ENCODE assay signal across 25 cellular contexts in the genomic region with DNA sequence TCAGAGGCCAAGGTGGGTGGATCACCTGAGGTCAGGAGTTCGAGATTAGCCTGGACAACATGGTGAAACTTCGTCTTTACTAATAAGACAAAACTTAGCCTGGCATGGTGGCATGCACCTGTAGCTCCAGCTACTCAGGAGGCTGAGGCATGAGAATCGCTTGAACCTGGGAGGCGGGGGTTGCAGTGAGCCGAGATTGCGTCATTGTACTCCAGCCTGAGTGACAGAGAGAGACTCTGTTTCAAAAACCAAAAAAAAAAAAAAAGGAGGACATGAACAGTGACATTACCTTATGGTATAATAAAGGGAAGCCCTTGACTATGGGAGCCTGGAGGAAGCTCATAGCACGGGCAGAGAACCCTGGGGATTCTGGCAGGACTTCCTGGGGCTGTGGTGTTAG. TPM values are rescaled to one million over a fixed set of nuclear protein-coding genes. Genes with fewer than 3 reads are reported as not detected.
"Had no signal": no experiment of that assay in that cellular context is flagged by ENCODE, and none has a peak within 500 bp of the region (broad histone marks: within the 10 kb centered on the region; RNA-seq: fewer than 3 reads in every experiment).

No MANE protein-coding gene starts in this region.

- DNase-seq: cortex of kidney; endodermal cell; foreskin fibroblast; gastrocnemius medialis; head of caudate nucleus; left ventricle myocardium superior; lower lobe of right lung; naive thymus-derived CD8-positive, alpha-beta T cell; nephron progenitor cell; stimulated activated CD4-positive, alpha-beta T cell treated with anti-CD3 and anti-CD28 coated beads, Interleukin-12 subunit alpha, Interleukin-12 subunit beta, amount 100 ng/mL, for 4 hours; stimulated activated CD4-positive, alpha-beta T cell treated with anti-CD3 and anti-CD28 coated beads, Interleukin-2, amount 100 ng/mL, for 24 hours; stimulated activated CD4-positive, alpha-beta T cell treated with anti-CD3 and anti-CD28 coated beads, Interleukin-4, amount 100 ng/mL, for 24 hours; stimulated activated naive CD4-positive, alpha-beta T cell treated with Interleukin-2 at 50 U/mL for 16 hours; stomach; thyroid gland; trophoblast cell had no signal

- H3K9me3 Mint-ChIP-seq: stimulated activated effector memory CD8-positive, alpha-beta T cell treated with anti-CD3 and anti-CD28 coated beads, Interleukin-12 subunit alpha, Interleukin-12 subunit beta, amount 100 ng/mL, for 72 hours had no signal

- H3K4me1 Mint-ChIP-seq: stimulated activated effector memory CD8-positive, alpha-beta T cell treated with anti-CD3 and anti-CD28 coated beads, Interleukin-12 subunit alpha, Interleukin-12 subunit beta, amount 100 ng/mL, for 72 hours had no signal

- H2AFZ ChIP-seq: parathyroid adenoma had no signal

- H3K27ac Mint-ChIP-seq: endodermal cell; nephron progenitor cell; progenitor cell of endocrine pancreas; stimulated activated effector memory CD8-positive, alpha-beta T cell treated with anti-CD3 and anti-CD28 coated beads, Interleukin-12 subunit alpha, Interleukin-12 subunit beta, amount 100 ng/mL, for 72 hours had no signal

- H3K27me3 ChIP-seq: gastrocnemius medialis, thyroid gland, vagina had no signal

- ATAC-seq: esophagus mucosa; gastrocnemius medialis; left ventricle myocardium superior; lower lobe of right lung; naive thymus-derived CD8-positive, alpha-beta T cell; sciatic nerve; stimulated activated effector memory CD8-positive, alpha-beta T cell treated with anti-CD3 and anti-CD28 coated beads, Interleukin-12 subunit alpha, Interleukin-12 subunit beta, amount 100 ng/mL, for 72 hours had no signal

- H3K4me3 Mint-ChIP-seq: endodermal cell; naive thymus-derived CD8-positive, alpha-beta T cell; nephron progenitor cell; stimulated activated effector memory CD8-positive, alpha-beta T cell treated with anti-CD3 and anti-CD28 coated beads, Interleukin-12 subunit alpha, Interleukin-12 subunit beta, amount 100 ng/mL, for 72 hours had no signal

- H3K27ac ChIP-seq: epithelial cell of prostate, gastrocnemius medialis, lower lobe of right lung, parathyroid adenoma, stomach, thyroid gland, vagina had no signal

- H3K36me3 Mint-ChIP-seq: stimulated activated effector memory CD8-positive, alpha-beta T cell treated with anti-CD3 and anti-CD28 coated beads, Interleukin-12 subunit alpha, Interleukin-12 subunit beta, amount 100 ng/mL, for 72 hours had no signal

- H3K4me1 ChIP-seq: parathyroid adenoma, thyroid gland, vagina had no signal

- H3K9ac ChIP-seq: parathyroid adenoma had no signal

- H3K4me3 ChIP-seq: gastrocnemius medialis, lower lobe of right lung, smooth muscle cell, stomach, thyroid gland, vagina had no signal

- FAIRE-seq: keratinocyte had no signal

- H3K9me3 ChIP-seq: gastrocnemius medialis, lower lobe of right lung, stomach, thyroid gland, vagina had no signal

- H3K27me3 Mint-ChIP-seq: naive thymus-derived CD8-positive, alpha-beta T cell had no signal

- H3K4me2 ChIP-seq: smooth muscle cell had no signal

- H3K79me2 ChIP-seq: parathyroid adenoma had no signal

- H3K36me3 ChIP-seq: gastrocnemius medialis, lower lobe of right lung, stomach, thyroid gland, vagina had no signal

RNA-seq across cellular contexts. Expression of a gene that starts 16.5 kb away (rescaled TPM):
- polyA plus RNA-seq: keratinocyte had no signal
